In the genomic region with DNA sequence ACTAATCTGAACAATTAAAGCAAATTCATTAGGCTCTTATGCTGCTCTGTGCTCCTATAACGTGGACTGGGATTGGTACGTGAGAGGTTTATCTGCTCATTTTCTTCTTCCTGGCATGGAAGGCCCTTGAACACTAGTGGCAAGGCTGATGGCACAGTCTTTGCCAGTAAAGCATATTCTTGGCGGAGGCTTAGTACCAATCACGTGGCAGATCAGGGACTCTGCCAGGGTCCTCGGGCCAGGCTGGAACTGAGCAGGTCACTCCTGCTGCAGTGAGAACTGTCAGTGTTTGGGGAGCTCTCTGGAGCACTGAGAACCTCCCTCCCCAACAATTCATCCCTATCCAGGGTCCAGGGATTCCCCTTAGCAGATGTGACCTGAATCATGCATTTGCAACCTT, we compare ENCODE assay signal across 13 cellular contexts.
"Had no signal": no experiment of that assay in that cellular context is flagged by ENCODE, and none has a peak within 500 bp of the region (broad histone marks: within the 10 kb centered on the region; RNA-seq: fewer than 3 reads in every experiment).

No MANE protein-coding gene starts in this region.

- H3K9me3 ChIP-seq: body of pancreas, pancreas had no signal

- DNase-seq: activated B cell treated with CpG ODN at 0.5 μM for 24 hours; activated CD4-positive, alpha-beta T cell treated with anti-CD3 and anti-CD28 coated beads, Interleukin-2, amount 50 U/mL, for 1 hour; activated T-cell treated with anti-CD3 and anti-CD28 coated beads for 4 hours; amniotic stem cell; body of pancreas; cerebellar nuclear complex; pancreas; small intestine; T-helper 1 cell had no signal

- H3K9me3 Mint-ChIP-seq: activated B cell treated with CpG ODN at 0.5 μM for 24 hours; activated naive CD4-positive, alpha-beta T cell treated with anti-CD3 and anti-CD28 coated beads, Interleukin-2, amount 50 U/mL, for 24 hours; activated T-helper 2 cell treated with anti-CD3 and anti-CD28 coated beads, Interferon-gamma antibody, Interleukin-2, Interleukin-4, amounts not matched to agents 10 μg/mL and 5 μg/mL and 100 μg/mL, durations not matched to agents 14 hours and 24 hours and 36 hours; mesothelial cell of epicardium had no signal

- H3K4me3 ChIP-seq: body of pancreas, dorsolateral prefrontal cortex, pancreas had no signal

- H3K27me3 Mint-ChIP-seq: activated B cell treated with CpG ODN at 0.5 μM for 24 hours; activated naive CD4-positive, alpha-beta T cell treated with anti-CD3 and anti-CD28 coated beads, Interleukin-2, amount 50 U/mL, for 24 hours had no signal

- H3K36me3 Mint-ChIP-seq: activated naive CD4-positive, alpha-beta T cell treated with anti-CD3 and anti-CD28 coated beads, Interleukin-2, amount 50 U/mL, for 24 hours; mesothelial cell of epicardium had no signal

- ATAC-seq: body of pancreas, pancreas had no signal

- H3K27ac ChIP-seq: body of pancreas, dorsolateral prefrontal cortex, pancreas had no signal

- H3K27me3 ChIP-seq: body of pancreas, pancreas had no signal

- H3K27ac Mint-ChIP-seq: activated B cell treated with CpG ODN at 0.5 μM for 24 hours; activated naive CD4-positive, alpha-beta T cell treated with anti-CD3 and anti-CD28 coated beads, Interleukin-2, amount 50 U/mL, for 24 hours; activated T-helper 2 cell treated with anti-CD3 and anti-CD28 coated beads, Interferon-gamma antibody, Interleukin-2, Interleukin-4, amounts not matched to agents 10 μg/mL and 5 μg/mL and 100 μg/mL, durations not matched to agents 14 hours and 24 hours and 36 hours; mesothelial cell of epicardium had no signal

- H3K36me3 ChIP-seq: pancreas had no signal

- H3K4me1 ChIP-seq: body of pancreas, pancreas had no signal

- H3K4me3 Mint-ChIP-seq: activated B cell treated with CpG ODN at 0.5 μM for 24 hours; activated naive CD4-positive, alpha-beta T cell treated with anti-CD3 and anti-CD28 coated beads, Interleukin-2, amount 50 U/mL, for 24 hours; mesothelial cell of epicardium had no signal
